ENCODE assay signal across 9 cellular contexts in the genomic region with DNA sequence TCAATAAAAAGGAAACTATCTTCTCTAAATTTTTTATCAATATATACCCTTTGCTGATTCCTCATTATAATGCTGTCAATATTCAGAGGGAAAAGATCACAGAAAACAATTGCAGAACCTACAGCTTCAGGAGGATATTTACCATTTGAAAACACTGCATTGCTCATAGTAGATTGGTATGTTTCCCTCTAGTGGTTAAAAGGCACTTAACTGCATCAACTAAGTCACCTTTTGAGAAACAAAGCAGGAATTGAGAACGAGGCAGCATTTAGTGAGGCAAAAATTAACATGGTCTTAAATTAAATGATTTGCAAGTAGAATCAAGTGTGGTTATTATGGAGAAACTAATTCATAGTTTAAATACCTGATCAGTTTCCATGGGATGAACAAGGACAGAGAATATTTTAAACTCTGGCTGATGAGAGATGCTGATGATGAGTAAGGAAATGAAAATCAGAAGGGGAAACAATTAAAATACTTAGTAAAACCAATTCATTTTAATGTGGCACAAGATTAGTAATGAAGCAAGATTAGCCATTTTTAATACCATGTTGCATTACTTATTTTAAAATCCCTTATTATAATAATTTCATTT.
A peak's percentile ranks its signal among the peaks of the same experiment; 100 is the strongest.
DNase-seq lines count a peak whose midpoint lies in the region; ATAC-seq and TF ChIP-seq lines count a peak whose summit lies in the region.
"Had no signal": no experiment of that assay in that cellular context is flagged by ENCODE, and none has a peak within 500 bp of the region (broad histone marks: within the 10 kb centered on the region; RNA-seq: fewer than 3 reads in every experiment).

No MANE protein-coding gene starts in this region.

- no peak for DNase-seq in GM12864 (ENCODE audit: low read depth)
- peak; percentile 22 for DNase-seq in NCI-H82 treated with DMSO at 0.1 percent for 48 hours (lab: John Stamatoyannopoulos, UW; ENCODE audit: unreplicated experiment)
- no peak for DNase-seq in epithelial cell of proximal tubule (ENCODE audit: low read depth)
- no peak for DNase-seq in testis
- no peak for DNase-seq in stomach

- H3K4me1 ChIP-seq in testis (no peaks in the 10 kb centered on the region), stomach (peaks cover 0 to 5% (median 0%) of the 10 kb centered on the region in 4 donors)

- H3K9me3 ChIP-seq in testis, result no peaks in the 10 kb centered on the region
- H3K9me3 ChIP-seq in stomach, result no peaks in the 10 kb centered on the region

- H3K4me3 ChIP-seq in GM12864 (ENCODE audit: low read depth, low read length) (no peak overlapping the region), epithelial cell of proximal tubule (ENCODE audit: low read depth, low read length) (no peak overlapping the region), testis (no peak overlapping the region), stomach (no peak overlapping the region)

- ATAC-seq in HG03378 (IDR thresholded peaks at IDR 0.05; ENCODE audit: unreplicated experiment) (peak; percentile 69), GM18511 (IDR thresholded peaks at IDR 0.05; ENCODE audit: unreplicated experiment) (no peak), GM21381 (IDR thresholded peaks at IDR 0.05; ENCODE audit: unreplicated experiment) (no peak)

- H3K27ac ChIP-seq in testis, result no peak overlapping the region
- H3K27ac ChIP-seq in stomach, result no peak overlapping the region
- H3K27ac ChIP-seq: epithelial cell of prostate had no signal

- H3K36me3 ChIP-seq in testis (ENCODE audit: low read depth, missing control alignments) (no peaks in the 10 kb centered on the region), stomach (no peaks in the 10 kb centered on the region)

- TF ChIP-seq POLR2A in testis (IDR thresholded peaks at IDR 0.05), result no peak
- no peak for TF ChIP-seq POLR2A in stomach (IDR thresholded peaks at IDR 0.05)

- no peak for TF ChIP-seq EP300 in stomach (IDR thresholded peaks at IDR 0.05)

- intact Hi-C loops in testis (cut with DNase I; ENCODE audit: low total_unique reads), result no loop called here
- intact Hi-C loops in stomach (cut with DNase I; ENCODE audit: low total_unique reads), result no loop called here

- H3K27me3 ChIP-seq in testis (no peaks in the 10 kb centered on the region), stomach (no peaks in the 10 kb centered on the region)

- TF ChIP-seq CTCF in GM12864 (IDR thresholded peaks at IDR 0.05; ENCODE audit: low read depth, low read length, missing control alignments) (peak; percentile 34), epithelial cell of proximal tubule (conservative IDR thresholded peaks at IDR 0.05; ENCODE audit: low read depth, low read length) (peak; percentile 78), testis (IDR thresholded peaks at IDR 0.05) (peak in 2 of 3 experiments; percentile 15 to 38), stomach (IDR thresholded peaks at IDR 0.05) (peak in 2 of 7 experiments; percentile 7 to 9)

- WGBS in testis, 2 donors, result 28 to 39% methylated on average over 1 of the region's 1 CpG
- WGBS in stomach, 5 donors, result 11 to 33% (median 18%) methylated on average over 1 of the region's 1 CpG
